ENCODE assay signal across 1 cellular context in genomic region chr9:69379250-69379982, GRCh38.
TF ChIP-seq lines count a peak whose summit lies in the region.

No MANE protein-coding gene starts in this region.

TF ChIP-seq in WTC11, 78 proteins besides CTCF, POLR2A, EP300 and RAD21 (continued from another document):
- TF ChIP-seq ZNF532 (CRISPR knock-in tag; IDR thresholded peaks at IDR 0.05; ENCODE audit: borderline replicate concordance) (no peak), CDX4 (CRISPR knock-in tag; IDR thresholded peaks at IDR 0.05; ENCODE audit: borderline replicate concordance) (no peak), NR2C2 (CRISPR knock-in tag; IDR thresholded peaks at IDR 0.05) (no peak), GABPB1 (CRISPR knock-in tag; IDR thresholded peaks at IDR 0.05) (no peak), ELF4 (CRISPR knock-in tag; IDR thresholded peaks at IDR 0.05; ENCODE audit: low read depth) (no peak), ERG (CRISPR knock-in tag; IDR thresholded peaks at IDR 0.05) (no peak), ZBTB21 (CRISPR knock-in tag; IDR thresholded peaks at IDR 0.05; ENCODE audit: borderline replicate concordance) (no peak), SP1 (CRISPR knock-in tag; conservative IDR thresholded peaks at IDR 0.05) (no peak), ZNF263 (CRISPR knock-in tag; IDR thresholded peaks at IDR 0.05; ENCODE audit: low read depth) (no peak)
